9 cellular contexts compared by ENCODE assay signal in the genomic region with DNA sequence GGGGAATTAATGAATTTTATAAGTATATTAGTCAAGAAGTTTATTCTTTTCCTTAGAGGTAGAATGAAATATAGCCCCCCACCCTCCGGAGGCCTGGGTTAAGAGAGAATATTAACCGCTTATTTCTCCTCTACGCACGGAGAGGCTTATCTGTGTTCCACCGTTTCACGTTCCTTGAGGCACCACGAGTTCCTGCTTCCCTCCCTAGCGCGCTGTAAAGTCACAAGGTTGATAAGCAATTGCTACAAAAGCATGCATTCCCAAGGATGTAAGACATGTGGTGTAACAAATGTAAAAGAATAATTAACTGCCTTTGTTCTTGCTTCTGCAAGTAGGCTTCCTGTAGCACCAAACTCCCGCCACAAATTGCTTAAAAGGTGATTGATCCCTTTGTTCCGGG. TPM values are rescaled to one million over a fixed set of nuclear protein-coding genes. Genes with fewer than 3 reads are reported as not detected.
A peak's percentile ranks its signal among the peaks of the same experiment; 100 is the strongest.
DNase-seq lines count a peak whose midpoint lies in the region; ATAC-seq and TF ChIP-seq lines count a peak whose summit lies in the region.
"Had no signal": no experiment of that assay in that cellular context is flagged by ENCODE, and none has a peak within 500 bp of the region (broad histone marks: within the 10 kb centered on the region; RNA-seq: fewer than 3 reads in every experiment).

No MANE protein-coding gene starts in this region.

- no peaks in the 10 kb centered on the region for H3K9me3 Mint-ChIP-seq in activated CD4-positive, alpha-beta T cell treated with anti-CD3 and anti-CD28 coated beads, Interleukin-2, amount 10 ng/mL, durations not matched to agents 7 days and 5 days
- peaks cover 2% of the 10 kb centered on the region for H3K9me3 Mint-ChIP-seq in glutamatergic neuron (ENCODE audit: unreplicated experiment)
- H3K9me3 Mint-ChIP-seq in stimulated activated naive B cell treated with anti-CD40 and anti-IgM and Interleukin-4, amounts not matched to agents 10 μg/mL and 1 μg/mL and 100 μg/mL, for 72 hours = no peaks in the 10 kb centered on the region

- CTCF ChIA-PET in activated CD4-positive, alpha-beta T cell treated with anti-CD3 and anti-CD28 coated beads, Interleukin-2, amount 10 ng/mL, durations not matched to agents 7 days and 5 days (lab: Charles Lee) = no interaction called here

- H3K4me3 ChIP-seq in WI38 (ENCODE audit: low read depth, low read length) = peak overlapping the region; percentile 93; the same call in 1 of the 2 replicates

- no peak for DNase-seq in activated CD4-positive, alpha-beta T cell treated with anti-CD3 and anti-CD28 coated beads, Interleukin-2, amount 10 ng/mL, durations not matched to agents 7 days and 5 days
- no peak for DNase-seq in activated CD4-positive, alpha-beta T cell treated with anti-CD3 and anti-CD28 coated beads for 48 hours
- DNase-seq in glutamatergic neuron (no peak), SK-N-DZ (ENCODE audit: low spot score) (no peak), NCI-H146 treated with DMSO at 0.1 percent for 48 hours (lab: John Stamatoyannopoulos, UW; ENCODE audit: unreplicated experiment) (no peak), NCI-H2081 (lab: John Stamatoyannopoulos, UW) (no peak)
- no peak for DNase-seq in stimulated activated naive B cell treated with anti-CD40 and anti-IgM and Interleukin-4, amounts not matched to agents 10 μg/mL and 1 μg/mL and 100 μg/mL, for 72 hours
- DNase-seq: retina had no signal

- H3K27ac Mint-ChIP-seq in activated CD4-positive, alpha-beta T cell treated with anti-CD3 and anti-CD28 coated beads, Interleukin-2, amount 10 ng/mL, durations not matched to agents 7 days and 5 days = no peak overlapping the region
- peak overlapping the region; percentile 80 for H3K27ac Mint-ChIP-seq in glutamatergic neuron (ENCODE audit: unreplicated experiment)
- peak overlapping the region; percentile 77 for H3K27ac Mint-ChIP-seq in stimulated activated naive B cell treated with anti-CD40 and anti-IgM and Interleukin-4, amounts not matched to agents 10 μg/mL and 1 μg/mL and 100 μg/mL, for 72 hours

- H3K36me3 Mint-ChIP-seq in activated CD4-positive, alpha-beta T cell treated with anti-CD3 and anti-CD28 coated beads, Interleukin-2, amount 10 ng/mL, durations not matched to agents 7 days and 5 days (ENCODE audit: low read depth) = peaks cover 20% of the 10 kb centered on the region
- no peaks in the 10 kb centered on the region for H3K36me3 Mint-ChIP-seq in glutamatergic neuron (ENCODE audit: unreplicated experiment)
- H3K36me3 Mint-ChIP-seq in stimulated activated naive B cell treated with anti-CD40 and anti-IgM and Interleukin-4, amounts not matched to agents 10 μg/mL and 1 μg/mL and 100 μg/mL, for 72 hours = peaks cover 20 to 36% of the 10 kb centered on the region in 2 donors

- H3K4me3 Mint-ChIP-seq in activated CD4-positive, alpha-beta T cell treated with anti-CD3 and anti-CD28 coated beads, Interleukin-2, amount 10 ng/mL, durations not matched to agents 7 days and 5 days = peak overlapping the region; percentile 96
- H3K4me3 Mint-ChIP-seq in glutamatergic neuron (ENCODE audit: unreplicated experiment) = peak overlapping the region; percentile 99
- peak overlapping the region; percentile 96 to 99 for H3K4me3 Mint-ChIP-seq in stimulated activated naive B cell treated with anti-CD40 and anti-IgM and Interleukin-4, amounts not matched to agents 10 μg/mL and 1 μg/mL and 100 μg/mL, for 72 hours

- H3K4me1 Mint-ChIP-seq in activated CD4-positive, alpha-beta T cell treated with anti-CD3 and anti-CD28 coated beads, Interleukin-2, amount 10 ng/mL, durations not matched to agents 7 days and 5 days = peaks cover 35% of the 10 kb centered on the region
- H3K4me1 Mint-ChIP-seq in glutamatergic neuron (ENCODE audit: low read depth, unreplicated experiment) = peaks cover 12% of the 10 kb centered on the region
- H3K4me1 Mint-ChIP-seq in stimulated activated naive B cell treated with anti-CD40 and anti-IgM and Interleukin-4, amounts not matched to agents 10 μg/mL and 1 μg/mL and 100 μg/mL, for 72 hours = peaks cover 25 to 34% of the 10 kb centered on the region in 2 donors

- TF ChIP-seq CTCF in WI38 (IDR thresholded peaks at IDR 0.05; ENCODE audit: low read depth, low read length) (no peak), glutamatergic neuron (IDR thresholded peaks at IDR 0.05; ENCODE audit: partially characterized antibody, unreplicated experiment) (no peak)

- no peak for ATAC-seq in stimulated activated naive B cell treated with anti-CD40 and anti-IgM and Interleukin-4, amounts not matched to agents 10 μg/mL and 1 μg/mL and 100 μg/mL, for 72 hours (replicated peaks)

- POLR2A ChIA-PET in activated CD4-positive, alpha-beta T cell treated with anti-CD3 and anti-CD28 coated beads, Interleukin-2, amount 10 ng/mL, durations not matched to agents 7 days and 5 days (lab: Charles Lee) = no interaction called here

- no peaks in the 10 kb centered on the region for H3K27me3 Mint-ChIP-seq in activated CD4-positive, alpha-beta T cell treated with anti-CD3 and anti-CD28 coated beads, Interleukin-2, amount 10 ng/mL, durations not matched to agents 7 days and 5 days
- peaks cover 10% of the 10 kb centered on the region for H3K27me3 Mint-ChIP-seq in glutamatergic neuron (ENCODE audit: unreplicated experiment)
- no peaks in the 10 kb centered on the region for H3K27me3 Mint-ChIP-seq in stimulated activated naive B cell treated with anti-CD40 and anti-IgM and Interleukin-4, amounts not matched to agents 10 μg/mL and 1 μg/mL and 100 μg/mL, for 72 hours

RNA-seq across cellular contexts. Expression of gene ANKRD42, which starts 1.5 kb away (rescaled TPM):
- total RNA-seq in activated CD4-positive, alpha-beta T cell treated with anti-CD3 and anti-CD28 coated beads, Interleukin-2, amount 10 ng/mL, durations not matched to agents 7 days and 5 days = 1 to 10 TPM; 1.8 to 2.2 TPM
- total RNA-seq in glutamatergic neuron (ENCODE audit: unreplicated experiment) = 2.2 TPM
- 1.7 and 3.2 TPM in 2 replicates for polyA plus RNA-seq in SK-N-DZ (2014; cell fraction: cytosol; rRNA removed)
- polyA plus RNA-seq in SK-N-DZ (2014; cell fraction: nucleus; rRNA removed) = 3.0 and 4.1 TPM in 2 replicates

RNA-seq across cellular contexts. Expression of gene PCF11, which starts 35.1 kb away (rescaled TPM):
- total RNA-seq in activated CD4-positive, alpha-beta T cell treated with anti-CD3 and anti-CD28 coated beads, Interleukin-2, amount 10 ng/mL, durations not matched to agents 7 days and 5 days = 10 to 100 TPM; 76.7 to 89.3 TPM
- total RNA-seq in glutamatergic neuron (ENCODE audit: unreplicated experiment) = 46.7 TPM
- 38.6 and 50.8 TPM in 2 replicates for polyA plus RNA-seq in SK-N-DZ (2014; cell fraction: cytosol; rRNA removed)
- 108 and 120 TPM in 2 replicates for polyA plus RNA-seq in SK-N-DZ (2014; cell fraction: nucleus; rRNA removed)
